In the genomic region with DNA sequence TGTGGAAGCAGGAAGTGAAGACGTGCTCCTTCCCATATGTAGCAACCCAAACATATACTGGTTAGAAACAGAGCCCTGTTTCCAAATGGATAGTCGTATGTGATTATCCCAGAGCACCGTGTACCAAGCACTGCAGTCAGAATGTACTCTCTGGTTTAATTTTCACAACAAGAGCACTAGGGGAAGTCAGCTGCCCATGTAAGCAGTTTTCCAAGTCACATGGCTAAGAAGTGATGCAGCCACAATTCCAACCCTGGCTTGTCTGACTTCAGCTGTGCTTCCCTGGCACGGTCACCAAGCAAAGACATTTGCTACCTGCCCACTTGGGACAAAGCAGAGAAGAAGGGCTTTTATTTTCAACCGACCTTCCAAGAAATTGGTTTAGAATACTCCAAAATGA, we compare ENCODE assay signal across 22 cellular contexts. TPM values are rescaled to one million over a fixed set of nuclear protein-coding genes. Genes with fewer than 3 reads are reported as not detected.
DNase-seq lines count a peak whose midpoint lies in the region; ATAC-seq lines count a peak whose summit lies in the region.
"Had no signal": no experiment of that assay in that cellular context is flagged by ENCODE, and none has a peak within 500 bp of the region (broad histone marks: within the 10 kb centered on the region; RNA-seq: fewer than 3 reads in every experiment).

No MANE protein-coding gene starts in this region.

- H3K4me3 Mint-ChIP-seq in dendritic cell treated with granulocyte-macrophage colony-stimulating factor and Interleukin-4, amounts not matched to agents 40 ng/mL and 50 ng/mL, for 4 days = no peak overlapping the region
- H3K4me3 Mint-ChIP-seq: activated B cell treated with CpG ODN at 0.5 μM for 24 hours; activated CD4-positive, alpha-beta memory T cell treated with anti-CD3 and anti-CD28 coated beads, Interleukin-2, amount 10 ng/mL, durations not matched to agents 7 days and 5 days; activated T-cell treated with anti-CD3 and anti-CD28 coated beads, Interleukin-2, amount 50 U/mL, for 24 hours; CD8-positive, alpha-beta memory T cell; stimulated activated effector memory CD8-positive, alpha-beta T cell treated with anti-CD3 and anti-CD28 coated beads, Interleukin-12 subunit alpha, Interleukin-12 subunit beta, amount 100 ng/mL, for 72 hours; T-helper 17 cell had no signal

- no peak for ATAC-seq in GM19455 (IDR thresholded peaks at IDR 0.05; ENCODE audit: unreplicated experiment)
- ATAC-seq: stimulated activated effector memory CD8-positive, alpha-beta T cell treated with anti-CD3 and anti-CD28 coated beads, Interleukin-12 subunit alpha, Interleukin-12 subunit beta, amount 100 ng/mL, for 72 hours; T-helper 17 cell had no signal

- intact Hi-C loops in dendritic cell treated with granulocyte-macrophage colony-stimulating factor and Interleukin-4, amounts not matched to agents 40 ng/mL and 50 ng/mL, for 4 days (cut with micrococcal nuclease) = no loop called here

- H3K36me3 Mint-ChIP-seq in dendritic cell treated with granulocyte-macrophage colony-stimulating factor and Interleukin-4, amounts not matched to agents 40 ng/mL and 50 ng/mL, for 4 days (ENCODE audit: low read depth) = no peaks in the 10 kb centered on the region
- H3K36me3 Mint-ChIP-seq: stimulated activated effector memory CD8-positive, alpha-beta T cell treated with anti-CD3 and anti-CD28 coated beads, Interleukin-12 subunit alpha, Interleukin-12 subunit beta, amount 100 ng/mL, for 72 hours had no signal

- peak overlapping the region; percentile 48 for H3K27ac Mint-ChIP-seq in dendritic cell treated with granulocyte-macrophage colony-stimulating factor and Interleukin-4, amounts not matched to agents 40 ng/mL and 50 ng/mL, for 4 days
- H3K27ac Mint-ChIP-seq: activated B cell treated with CpG ODN at 0.5 μM for 24 hours; activated CD4-positive, alpha-beta memory T cell treated with anti-CD3 and anti-CD28 coated beads, Interleukin-2, amount 10 ng/mL, durations not matched to agents 7 days and 5 days; activated T-cell treated with anti-CD3 and anti-CD28 coated beads, Interleukin-2, amount 50 U/mL, for 24 hours; CD8-positive, alpha-beta memory T cell; stimulated activated effector memory CD8-positive, alpha-beta T cell treated with anti-CD3 and anti-CD28 coated beads, Interleukin-12 subunit alpha, Interleukin-12 subunit beta, amount 100 ng/mL, for 72 hours; T-helper 17 cell had no signal

- in situ Hi-C loops in KBM-7 (cut with MboI; ENCODE audit: low pct_unique_long_range_greater_than_20kb, low sequenced_read_pairs) = no loop called here

- H3K4me1 Mint-ChIP-seq in dendritic cell treated with granulocyte-macrophage colony-stimulating factor and Interleukin-4, amounts not matched to agents 40 ng/mL and 50 ng/mL, for 4 days (ENCODE audit: low read depth) = peaks cover 6% of the 10 kb centered on the region
- H3K4me1 Mint-ChIP-seq: activated B cell treated with CpG ODN at 0.5 μM for 24 hours; activated CD4-positive, alpha-beta memory T cell treated with anti-CD3 and anti-CD28 coated beads, Interleukin-2, amount 10 ng/mL, durations not matched to agents 7 days and 5 days; CD8-positive, alpha-beta memory T cell; stimulated activated effector memory CD8-positive, alpha-beta T cell treated with anti-CD3 and anti-CD28 coated beads, Interleukin-12 subunit alpha, Interleukin-12 subunit beta, amount 100 ng/mL, for 72 hours; T-helper 17 cell had no signal

- H3K9me3 Mint-ChIP-seq in dendritic cell treated with granulocyte-macrophage colony-stimulating factor and Interleukin-4, amounts not matched to agents 40 ng/mL and 50 ng/mL, for 4 days = no peaks in the 10 kb centered on the region
- H3K9me3 Mint-ChIP-seq: activated B cell treated with CpG ODN at 0.5 μM for 24 hours; activated CD4-positive, alpha-beta memory T cell treated with anti-CD3 and anti-CD28 coated beads, Interleukin-2, amount 10 ng/mL, durations not matched to agents 7 days and 5 days; activated T-cell treated with anti-CD3 and anti-CD28 coated beads, Interleukin-2, amount 50 U/mL, for 24 hours; CD8-positive, alpha-beta memory T cell; stimulated activated effector memory CD8-positive, alpha-beta T cell treated with anti-CD3 and anti-CD28 coated beads, Interleukin-12 subunit alpha, Interleukin-12 subunit beta, amount 100 ng/mL, for 72 hours had no signal

- no peaks in the 10 kb centered on the region for H3K27me3 Mint-ChIP-seq in dendritic cell treated with granulocyte-macrophage colony-stimulating factor and Interleukin-4, amounts not matched to agents 40 ng/mL and 50 ng/mL, for 4 days
- H3K27me3 Mint-ChIP-seq: activated B cell treated with CpG ODN at 0.5 μM for 24 hours; activated CD4-positive, alpha-beta memory T cell treated with anti-CD3 and anti-CD28 coated beads, Interleukin-2, amount 10 ng/mL, durations not matched to agents 7 days and 5 days; activated T-cell treated with anti-CD3 and anti-CD28 coated beads, Interleukin-2, amount 50 U/mL, for 24 hours; T-helper 17 cell had no signal

- DNase-seq in EH (ENCODE audit: low read depth) = peak; percentile 26
- DNase-seq in M059J (ENCODE audit: low read depth) = peak; percentile 5
- peak; percentile 7 for DNase-seq in medulla oblongata (ENCODE audit: extremely low spot score)
- DNase-seq in NCI-H187 treated with DMSO at 0.1 percent for 48 hours (lab: John Stamatoyannopoulos, UW) = no peak
- no peak for DNase-seq in NCI-H1105 (lab: John Stamatoyannopoulos, UW)
- no peak for DNase-seq in KBM-7
- DNase-seq: activated B cell treated with CpG ODN at 0.5 μM for 24 hours; activated CD4-positive, alpha-beta memory T cell treated with anti-CD3 and anti-CD28 coated beads, Interleukin-2, amount 10 ng/mL, durations not matched to agents 7 days and 5 days; activated naive CD4-positive, alpha-beta T cell treated with Interleukin-2 at 50 U/mL for 16 hours; activated T-cell treated with anti-CD3 and anti-CD28 coated beads, Interleukin-2, amount 50 U/mL, for 24 hours; CD8-positive, alpha-beta memory T cell; gastrocnemius medialis; Kasumi-1; left cardiac atrium; NCI-H1105 treated with DMSO at 0.1 percent for 48 hours; NCI-H526; SIG-M5; T-helper 17 cell; thyroid gland had no signal

RNA-seq across cellular contexts. Expression of gene CEP135, which starts 28.2 kb away (rescaled TPM):
- total RNA-seq in M059J (2014; rRNA removed; shearing (Covaris generic)) = 2.6 and 2.8 TPM in 2 replicates

Comparison
In these comparisons a context has a peak if more than half of its experiments do, and no peak if none do; other contexts are left out.
1. DNase-seq: peak in EH (single experiment), M059J (single experiment) and medulla oblongata (single experiment); none in NCI-H187 treated with DMSO at 0.1 percent for 48 hours (single experiment), NCI-H1105 (single experiment) and KBM-7 (single experiment).